Comparison of ENCODE assay signal across 20 cellular contexts in the genomic region with DNA sequence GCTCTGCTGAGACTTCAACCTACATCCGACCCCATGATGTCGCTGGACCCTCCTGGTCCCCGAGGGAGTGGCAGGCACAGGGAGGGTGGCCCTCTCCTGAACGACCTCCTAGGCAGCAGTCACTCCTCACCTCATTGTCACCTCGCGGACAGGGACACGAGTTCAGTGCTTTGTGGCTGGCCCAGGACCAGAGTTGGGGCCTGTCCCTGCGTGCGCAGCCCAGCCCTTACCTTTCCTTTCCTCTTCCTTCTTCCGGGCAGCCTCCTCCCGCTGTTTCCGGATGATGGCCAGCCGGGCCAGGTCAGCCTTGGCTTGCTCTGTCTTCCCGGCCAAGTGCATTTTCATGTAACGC. TPM values are rescaled to one million over a fixed set of nuclear protein-coding genes. Genes with fewer than 3 reads are reported as not detected.
A peak's percentile ranks its signal among the peaks of the same experiment; 100 is the strongest.
DNase-seq lines count a peak whose midpoint lies in the region; ATAC-seq, FAIRE-seq and TF ChIP-seq lines count a peak whose summit lies in the region.
"Had no signal": no experiment of that assay in that cellular context is flagged by ENCODE, and none has a peak within 500 bp of the region (broad histone marks: within the 10 kb centered on the region; RNA-seq: fewer than 3 reads in every experiment).

No MANE protein-coding gene starts in this region.

- no peak overlapping the region for H3K56ac ChIP-seq in H1 (replicated peaks; ENCODE audit: insufficient read length, low read depth, low read length)

- ATAC-seq in Panc1 (peak; percentile 7), T-cell (replicated peaks in 1 of 4) (no peak)
- no peak for ATAC-seq in stimulated activated memory B cell treated with anti-CD40 and anti-IgM and Interleukin-4, amounts not matched to agents 10 μg/mL and 1 μg/mL and 100 μg/mL, for 72 hours
- ATAC-seq: left cardiac atrium, upper lobe of right lung had no signal

- H3K23ac ChIP-seq in H1 (ENCODE audit: insufficient read length), result no peak overlapping the region

- H3K4me1 Mint-ChIP-seq in activated T-cell treated with anti-CD3 and anti-CD28 coated beads, Interleukin-2, amount 50 U/mL, for 24 hours (ENCODE audit: low read depth), result peaks cover 27% of the 10 kb centered on the region
- H3K4me1 Mint-ChIP-seq in stimulated activated memory B cell treated with anti-CD40 and anti-IgM and Interleukin-4, amounts not matched to agents 10 μg/mL and 1 μg/mL and 100 μg/mL, for 72 hours, result peaks cover 45% of the 10 kb centered on the region
- H3K4me1 Mint-ChIP-seq in T-cell, result peaks cover 24 to 29% (median 25%) of the 10 kb centered on the region in 3 donors

- peaks cover 55% of the 10 kb centered on the region for H3K4me1 ChIP-seq in Panc1 (ENCODE audit: control insufficient read depth, insufficient read depth, low read length)
- peaks cover 0 to 8% (median 4%) of the 10 kb centered on the region in 4 experiments; a peak in 5 of 7 replicates for H3K4me1 ChIP-seq in H1 (replicated peaks in 1 of 4; ENCODE audit: control insufficient read depth in 3 of 4, insufficient read depth in 4 of 4, low read length in 3 of 4)

- no peak overlapping the region for H4K91ac ChIP-seq in H1 (replicated peaks; ENCODE audit: insufficient read length, low read length)

- H2BK15ac ChIP-seq in H1 (ENCODE audit: low read length), result no peak overlapping the region

- no peak for TF ChIP-seq EP300 in H1 (IDR thresholded peaks at IDR 0.05; ENCODE audit: borderline replicate concordance in 1 of 2, low read depth in 2 of 2, low read length in 2 of 2)

- H3K27me3 Mint-ChIP-seq in activated T-cell treated with anti-CD3 and anti-CD28 coated beads, Interleukin-2, amount 50 U/mL, for 24 hours, result no peaks in the 10 kb centered on the region
- no peaks in the 10 kb centered on the region for H3K27me3 Mint-ChIP-seq in stimulated activated memory B cell treated with anti-CD40 and anti-IgM and Interleukin-4, amounts not matched to agents 10 μg/mL and 1 μg/mL and 100 μg/mL, for 72 hours
- no peaks in the 10 kb centered on the region for H3K27me3 Mint-ChIP-seq in T-cell
- H3K27me3 Mint-ChIP-seq: activated B cell treated with CpG ODN at 0.5 μM for 24 hours had no signal

- H3K27ac ChIP-seq in Panc1 (ENCODE audit: low read length), result peak overlapping the region; percentile 78; the same call in 1 of the 2 replicates
- no peak overlapping the region for H3K27ac ChIP-seq in H1 (ENCODE audit: low read depth, low read length)
- H3K27ac ChIP-seq: upper lobe of right lung had no signal

- no peak overlapping the region for H2BK20ac ChIP-seq in H1 (ENCODE audit: low read length)

- H3K9me3 ChIP-seq in Panc1 (ENCODE audit: control insufficient read depth, insufficient read depth, low read depth, low read length) (no peaks in the 10 kb centered on the region), H1 (ENCODE audit: insufficient read depth in 2 of 2, low read depth in 1 of 2, low read length in 1 of 2) (no peaks in the 10 kb centered on the region)
- H3K9me3 ChIP-seq: spleen, upper lobe of right lung had no signal

- H3K14ac ChIP-seq in H1 (ENCODE audit: insufficient read length), result no peak overlapping the region

- H3K36me3 ChIP-seq in Panc1 (ENCODE audit: control insufficient read depth, insufficient read depth, low read length) (peaks cover 6% of the 10 kb centered on the region; the same call in 1 of the 2 replicates), H1 (ENCODE audit: control insufficient read depth in 2 of 4, insufficient read depth in 4 of 4, low read length in 3 of 4) (peaks cover 23 to 75% (median 46%) of the 10 kb centered on the region in 4 experiments)

- H2BK120ac ChIP-seq in H1 (replicated peaks; ENCODE audit: low read depth, low read length), result no peak overlapping the region

- H2BK12ac ChIP-seq in H1 (ENCODE audit: low read depth, low read length), result no peak overlapping the region

- no peak for DNase-seq in activated T-cell treated with anti-CD3 and anti-CD28 coated beads, Interleukin-2, amount 50 U/mL, for 24 hours
- DNase-seq in activated T-cell treated with anti-CD3 and anti-CD28 coated beads for 4 hours (no peak), Panc1 (ENCODE audit: low read depth, low spot score) (no peak), H1 (ENCODE audit: low read depth in 1 of 2, low spot score in 2 of 2) (no peak), T-cell (no peak), retina (no peak), NCI-H187 treated with DMSO at 0.1 percent for 48 hours (lab: John Stamatoyannopoulos, UW) (no peak)
- DNase-seq: ACHN; activated B cell treated with CpG ODN at 0.5 μM for 24 hours; activated CD8-positive, alpha-beta memory T cell treated with anti-CD3 and anti-CD28 coated beads, Interleukin-2, amount 50 U/mL, for 4 hours; amygdala; COR-L47; endodermal cell; left cardiac atrium; NCI-H1105; NCI-H2171 treated with DMSO at 0.1 percent for 48 hours; spleen; stimulated activated naive CD4-positive, alpha-beta T cell treated with Interleukin-2 at 50 U/mL for 16 hours; upper lobe of right lung had no signal

- no peak overlapping the region for H3K4me3 Mint-ChIP-seq in activated T-cell treated with anti-CD3 and anti-CD28 coated beads, Interleukin-2, amount 50 U/mL, for 24 hours
- H3K4me3 Mint-ChIP-seq in stimulated activated memory B cell treated with anti-CD40 and anti-IgM and Interleukin-4, amounts not matched to agents 10 μg/mL and 1 μg/mL and 100 μg/mL, for 72 hours, result peak overlapping the region; percentile 4
- H3K4me3 Mint-ChIP-seq in T-cell, result no peak overlapping the region
- H3K4me3 Mint-ChIP-seq: activated B cell treated with CpG ODN at 0.5 μM for 24 hours, endodermal cell had no signal

- H3K9ac ChIP-seq in H1 (replicated peaks in 1 of 4; ENCODE audit: extremely low read depth in 1 of 4, low read depth in 3 of 4, low read length in 3 of 4), result no peak overlapping the region

- in situ Hi-C loops in Panc1 (cut with HindIII; ENCODE audit: low pct_unique_long_range_greater_than_20kb, low sequenced_read_pairs), result no loop called here

- H3K9me3 Mint-ChIP-seq in activated T-cell treated with anti-CD3 and anti-CD28 coated beads, Interleukin-2, amount 50 U/mL, for 24 hours, result no peaks in the 10 kb centered on the region
- no peaks in the 10 kb centered on the region for H3K9me3 Mint-ChIP-seq in stimulated activated memory B cell treated with anti-CD40 and anti-IgM and Interleukin-4, amounts not matched to agents 10 μg/mL and 1 μg/mL and 100 μg/mL, for 72 hours
- H3K9me3 Mint-ChIP-seq in T-cell, result no peaks in the 10 kb centered on the region
- H3K9me3 Mint-ChIP-seq: activated B cell treated with CpG ODN at 0.5 μM for 24 hours, endodermal cell had no signal

- peaks cover 4% of the 10 kb centered on the region; the same call in 1 of the 2 replicates for H3K23me2 ChIP-seq in H1 (ENCODE audit: low read depth, low read length)

- CTCF ChIA-PET in Panc1 (lab: Charles Lee), result no interaction called here
- CTCF ChIA-PET in H1 (lab: Charles Lee; ENCODE audit: partially characterized antibody), result interaction anchor here (1.7 kb wide), 1 partner anchor 22 kb away, joined by 3 read pairs; no protein-coding TSS in a partner anchor
- CTCF ChIA-PET in T-cell (lab: Charles Lee), result no interaction called here

- H2AK5ac ChIP-seq in H1 (ENCODE audit: low read depth, low read length), result no peak overlapping the region

- peak overlapping the region; percentile 92 for H3K27ac Mint-ChIP-seq in activated T-cell treated with anti-CD3 and anti-CD28 coated beads, Interleukin-2, amount 50 U/mL, for 24 hours
- H3K27ac Mint-ChIP-seq in stimulated activated memory B cell treated with anti-CD40 and anti-IgM and Interleukin-4, amounts not matched to agents 10 μg/mL and 1 μg/mL and 100 μg/mL, for 72 hours, result peak overlapping the region; percentile 51
- peak overlapping the region in 1 of 2 donors; percentile 0 for H3K27ac Mint-ChIP-seq in T-cell

- no peak overlapping the region for H3K4me2 ChIP-seq in H1 (ENCODE audit: insufficient read depth in 1 of 2, low read depth in 2 of 2, low read length in 2 of 2)

- H3K36me3 Mint-ChIP-seq in activated T-cell treated with anti-CD3 and anti-CD28 coated beads, Interleukin-2, amount 50 U/mL, for 24 hours (ENCODE audit: low read depth), result peaks cover 98% of the 10 kb centered on the region
- peaks cover 56% of the 10 kb centered on the region for H3K36me3 Mint-ChIP-seq in stimulated activated memory B cell treated with anti-CD40 and anti-IgM and Interleukin-4, amounts not matched to agents 10 μg/mL and 1 μg/mL and 100 μg/mL, for 72 hours
- peaks cover 20% of the 10 kb centered on the region for H3K36me3 Mint-ChIP-seq in T-cell

- H2AFZ ChIP-seq in H1 (ENCODE audit: low read length), result no peak overlapping the region

- no peak overlapping the region for H3K4ac ChIP-seq in H1 (replicated peaks; ENCODE audit: insufficient read length, low read depth, low read length)

- TF ChIP-seq RAD21 in H1 (IDR thresholded peaks at IDR 0.05 in 1 of 2, conservative IDR thresholded peaks at IDR 0.05 in 1 of 2; ENCODE audit: low read depth in 2 of 2, low read length in 2 of 2), result no peak

- 90% methylated on average over 15 of the region's 15 CpGs; no CpG with 5 or more reads in 1 of the 2 experiments for WGBS in H1 (ENCODE audit: extremely low coverage in 1 of 2, insufficient coverage in 1 of 2, insufficient read length in 1 of 2, insufficient replicate concordance in 2 of 2, low coverage in 1 of 2, low lambda C conversion rate in 2 of 2, missing lambda C conversion rate in 1 of 2), 2 experiments

- H4K20me1 ChIP-seq in H1 (replicated peaks in 1 of 2; ENCODE audit: control insufficient read depth in 1 of 2, insufficient read depth in 2 of 2, low read length in 2 of 2), result peaks cover 15 to 29% of the 10 kb centered on the region in 2 experiments

- H3K18ac ChIP-seq in H1 (ENCODE audit: extremely low read depth, low read length), result no peak overlapping the region

- no peaks in the 10 kb centered on the region for H3K27me3 ChIP-seq in Panc1 (ENCODE audit: control insufficient read depth, insufficient read depth, low read length)
- no peaks in the 10 kb centered on the region for H3K27me3 ChIP-seq in H1 (replicated peaks in 1 of 4; ENCODE audit: control insufficient read depth in 3 of 4, extremely low read depth in 1 of 4, insufficient read depth in 3 of 4, low read length in 3 of 4)
- H3K27me3 ChIP-seq: spleen, upper lobe of right lung had no signal

- no peaks in the 10 kb centered on the region for H3K79me1 ChIP-seq in H1 (ENCODE audit: low read depth, low read length)

- H4K8ac ChIP-seq in H1 (ENCODE audit: extremely low read depth, insufficient read depth, low read length), result no peak overlapping the region; the same call in 1 of the 2 replicates

- POLR2A ChIA-PET in Panc1 (lab: Charles Lee), result no interaction called here
- POLR2A ChIA-PET in H1 (lab: Charles Lee; ENCODE audit: partially characterized antibody), result interaction anchor here (3.7 to 7.9 kb wide), 2 partner anchors 9 to 11 kb away, joined by 39 to 150 read pairs; a partner anchor contains a TSS
- POLR2A ChIA-PET in T-cell (lab: Charles Lee), result interaction anchor here in 1 of 2 donors (0.6 kb wide), 1 partner anchor 10 kb away, joined by 3 read pairs; no protein-coding TSS in a partner anchor

- no TSS peak for BruUV-seq in Panc1 (replicated peaks; lab: Mats Ljungman, UMichigan)

- no peaks in the 10 kb centered on the region for H3K79me2 ChIP-seq in H1 (ENCODE audit: control insufficient read depth in 1 of 2, insufficient read depth in 2 of 2, low read length in 2 of 2)

- no peak for FAIRE-seq in H1 (lab: Jason Lieb, UNC)

- no peak for TF ChIP-seq CTCF in Panc1 (IDR thresholded peaks at IDR 0.05)
- TF ChIP-seq CTCF in H1 (IDR thresholded peaks at IDR 0.05; ENCODE audit: control extremely low read depth in 1 of 3, insufficient read depth in 1 of 3, low read depth in 1 of 3, low read length in 3 of 3), result no peak

- peak in 1 of 2 experiments; percentile 41; a peak in 2 of 3 replicates for TF ChIP-seq POLR2A in H1 (IDR thresholded peaks at IDR 0.05; ENCODE audit: control extremely low read depth in 1 of 2, low read depth in 2 of 2, low read length in 2 of 2)

- intact Hi-C loops in Panc1 (cut with micrococcal nuclease; ENCODE audit: unreplicated experiment), result no loop called here

- no peak overlapping the region for H2BK5ac ChIP-seq in H1 (ENCODE audit: low read depth, low read length)

- no peak overlapping the region for H4K5ac ChIP-seq in H1 (ENCODE audit: insufficient read length, low read depth, low read length)

- H3K4me3 ChIP-seq in Panc1 (ENCODE audit: low read depth in 2 of 2, low read length in 2 of 2), result no peak overlapping the region
- H3K4me3 ChIP-seq in H1 (ENCODE audit: extremely low read depth in 1 of 4, insufficient read depth in 2 of 4, low read depth in 3 of 4, low read length in 4 of 4), result no peak overlapping the region
- H3K4me3 ChIP-seq: spleen, upper lobe of right lung had no signal

RNA-seq across cellular contexts. Expression of a gene that starts 10.8 kb away (rescaled TPM):
- 147 TPM for total RNA-seq in Panc1 (2021; ENCODE audit: unreplicated experiment)
- 442 TPM for polyA plus RNA-seq in Panc1 (2012; ENCODE audit: insufficient read length)
- total RNA-seq in H1 (2021; fragmentation: NEBNext Ultra II Directional; extraction: Animal tissue kit (Norgen Biotek cat#: 25700)), result 169 and 174 TPM in 2 replicates
- polyA plus RNA-seq in H1 (2011; rRNA removed), result 26.6 and 37.1 TPM in 2 replicates
- polyA plus RNA-seq in H1 (2011; cell fraction: cytosol; rRNA removed), result 121 TPM
- 34.9 TPM for polyA plus RNA-seq in H1 (2011; cell fraction: nucleus; rRNA removed)
- 210 to 261 TPM (median 258 TPM) in 4 replicates for polyA plus RNA-seq in H1 (2012, experiment 1 of 2)
- polyA plus RNA-seq in H1 (2012, experiment 2 of 2), result 117 TPM
- polyA plus RNA-seq in H1 (2013, experiment 1 of 2), result 114 TPM
- 125 TPM for polyA plus RNA-seq in H1 (2013, experiment 2 of 2)
- polyA minus RNA-seq in H1 (2011; rRNA and poly(A)+ RNA removed), result 5.6 and 11.0 TPM in 2 replicates
- 30.0 TPM for polyA minus RNA-seq in H1 (2011; cell fraction: cytosol; rRNA and poly(A)+ RNA removed)
- polyA minus RNA-seq in H1 (2011; cell fraction: nucleus; rRNA and poly(A)+ RNA removed), result 9.4 TPM
- total RNA-seq in T-cell, result 10 to 100 TPM; 48.1 to 75.7 (median 67.4) TPM

RNA-seq across cellular contexts. Expression of a gene that starts 11.2 kb away (rescaled TPM):
- total RNA-seq in Panc1 (2021; ENCODE audit: unreplicated experiment) (179 TPM), T-cell (100 to 1,000 TPM in 1 of 5 donors, 10 to 100 TPM in 4; 63.2 to 127 (median 82.3) TPM)
- polyA plus RNA-seq in Panc1 (2012; ENCODE audit: insufficient read length), result 225 TPM
- total RNA-seq in H1 (2021; fragmentation: NEBNext Ultra II Directional; extraction: Animal tissue kit (Norgen Biotek cat#: 25700)), result 114 and 121 TPM in 2 replicates
- polyA plus RNA-seq in H1 (2011; rRNA removed), result 46.7 and 72.0 TPM in 2 replicates
- 65.3 TPM for polyA plus RNA-seq in H1 (2011; cell fraction: cytosol; rRNA removed)
- polyA plus RNA-seq in H1 (2011; cell fraction: nucleus; rRNA removed), result 53.6 TPM
- 80.2 to 121 TPM (median 93.7 TPM) in 4 replicates for polyA plus RNA-seq in H1 (2012, experiment 1 of 2)
- polyA plus RNA-seq in H1 (2012, experiment 2 of 2), result 53.6 TPM
- 120 TPM for polyA plus RNA-seq in H1 (2013, experiment 1 of 2)
- 127 TPM for polyA plus RNA-seq in H1 (2013, experiment 2 of 2)
- 18.5 and 23.9 TPM in 2 replicates for polyA minus RNA-seq in H1 (2011; rRNA and poly(A)+ RNA removed)
- polyA minus RNA-seq in H1 (2011; cell fraction: cytosol; rRNA and poly(A)+ RNA removed), result 20.2 TPM
- 20.8 TPM for polyA minus RNA-seq in H1 (2011; cell fraction: nucleus; rRNA and poly(A)+ RNA removed)

RNA-seq across cellular contexts. Expression of a gene that starts 23.1 kb away (rescaled TPM):
- total RNA-seq in Panc1 (2021; ENCODE audit: unreplicated experiment) (266 TPM), T-cell (100 to 1,000 TPM; 131 to 232 (median 203) TPM)
- 692 TPM for polyA plus RNA-seq in Panc1 (2012; ENCODE audit: insufficient read length)
- 61.8 and 64.5 TPM in 2 replicates for total RNA-seq in H1 (2021; fragmentation: NEBNext Ultra II Directional; extraction: Animal tissue kit (Norgen Biotek cat#: 25700))
- 115 and 165 TPM in 2 replicates for polyA plus RNA-seq in H1 (2011; rRNA removed)
- 131 TPM for polyA plus RNA-seq in H1 (2011; cell fraction: cytosol; rRNA removed)
- polyA plus RNA-seq in H1 (2011; cell fraction: nucleus; rRNA removed), result 118 TPM
- polyA plus RNA-seq in H1 (2012, experiment 1 of 2), result 92.2 to 133 TPM (median 114 TPM) in 4 replicates
- 70.9 TPM for polyA plus RNA-seq in H1 (2012, experiment 2 of 2)
- 63.9 TPM for polyA plus RNA-seq in H1 (2013, experiment 1 of 2)
- polyA plus RNA-seq in H1 (2013, experiment 2 of 2), result 58.2 TPM
- 33.9 and 53.6 TPM in 2 replicates for polyA minus RNA-seq in H1 (2011; rRNA and poly(A)+ RNA removed)
- polyA minus RNA-seq in H1 (2011; cell fraction: cytosol; rRNA and poly(A)+ RNA removed), result 42.2 TPM
- 46.0 TPM for polyA minus RNA-seq in H1 (2011; cell fraction: nucleus; rRNA and poly(A)+ RNA removed)

RNA-seq across cellular contexts. Expression of a gene that starts 41.0 kb away (rescaled TPM):
- total RNA-seq in Panc1 (2021; ENCODE audit: unreplicated experiment) (15.0 TPM), T-cell (10 to 100 TPM in 3 of 5 donors, 1 to 10 TPM in 2; 5.4 to 11.6 (median 10.5) TPM)
- polyA plus RNA-seq in Panc1 (2012; ENCODE audit: insufficient read length), result 13.8 TPM
- total RNA-seq in H1 (2021; fragmentation: NEBNext Ultra II Directional; extraction: Animal tissue kit (Norgen Biotek cat#: 25700)), result 7.5 and 8.5 TPM in 2 replicates
- polyA plus RNA-seq in H1 (2011; rRNA removed), result 7.6 and 9.6 TPM in 2 replicates
- polyA plus RNA-seq in H1 (2011; cell fraction: cytosol; rRNA removed), result 9.6 TPM
- polyA plus RNA-seq in H1 (2011; cell fraction: nucleus; rRNA removed), result 14.9 TPM
- 8.4 to 9.8 TPM (median 9.2 TPM) in 4 replicates for polyA plus RNA-seq in H1 (2012, experiment 1 of 2)
- polyA plus RNA-seq in H1 (2012, experiment 2 of 2), result 7.8 TPM
- polyA plus RNA-seq in H1 (2013, experiment 1 of 2), result 5.9 TPM
- 5.8 TPM for polyA plus RNA-seq in H1 (2013, experiment 2 of 2)
- 7.4 and 7.9 TPM in 2 replicates for polyA minus RNA-seq in H1 (2011; rRNA and poly(A)+ RNA removed)
- polyA minus RNA-seq in H1 (2011; cell fraction: cytosol; rRNA and poly(A)+ RNA removed), result 8.7 TPM
- polyA minus RNA-seq in H1 (2011; cell fraction: nucleus; rRNA and poly(A)+ RNA removed), result 7.7 TPM

RNA-seq across cellular contexts. Expression of a gene that starts 41.1 kb away (rescaled TPM):
- total RNA-seq in Panc1 (2021; ENCODE audit: unreplicated experiment) (57.0 TPM), T-cell (10 to 100 TPM; 44.4 to 58.1 (median 52.3) TPM)
- polyA plus RNA-seq in Panc1 (2012; ENCODE audit: insufficient read length), result 44.8 TPM
- 74.8 and 77.5 TPM in 2 replicates for total RNA-seq in H1 (2021; fragmentation: NEBNext Ultra II Directional; extraction: Animal tissue kit (Norgen Biotek cat#: 25700))
- polyA plus RNA-seq in H1 (2011; rRNA removed), result 103 and 156 TPM in 2 replicates
- 114 TPM for polyA plus RNA-seq in H1 (2011; cell fraction: cytosol; rRNA removed)
- polyA plus RNA-seq in H1 (2011; cell fraction: nucleus; rRNA removed), result 301 TPM
- 66.8 to 95.4 TPM (median 80.9 TPM) in 4 replicates for polyA plus RNA-seq in H1 (2012, experiment 1 of 2)
- polyA plus RNA-seq in H1 (2012, experiment 2 of 2), result 75.9 TPM
- 46.9 TPM for polyA plus RNA-seq in H1 (2013, experiment 1 of 2)
- polyA plus RNA-seq in H1 (2013, experiment 2 of 2), result 42.5 TPM
- 105 and 116 TPM in 2 replicates for polyA minus RNA-seq in H1 (2011; rRNA and poly(A)+ RNA removed)
- polyA minus RNA-seq in H1 (2011; cell fraction: cytosol; rRNA and poly(A)+ RNA removed), result 59.0 TPM
- polyA minus RNA-seq in H1 (2011; cell fraction: nucleus; rRNA and poly(A)+ RNA removed), result 86.4 TPM
